ENCODE assay signal across 17 cellular contexts in genomic region chr17:80296221-80296620, GRCh38. TPM values are rescaled to one million over a fixed set of nuclear protein-coding genes. Genes with fewer than 3 reads are reported as not detected.
DNase-seq lines count a peak whose midpoint lies in the region; ATAC-seq and TF ChIP-seq lines count a peak whose summit lies in the region.
"Had no signal": no experiment of that assay in that cellular context is flagged by ENCODE, and none has a peak within 500 bp of the region (broad histone marks: within the 10 kb centered on the region; RNA-seq: fewer than 3 reads in every experiment).

No MANE protein-coding gene starts in this region.

- no peak for TF ChIP-seq CTCF in left ventricle myocardium inferior (IDR thresholded peaks at IDR 0.05; ENCODE audit: borderline replicate concordance)
- TF ChIP-seq CTCF in neural crest cell (conservative IDR thresholded peaks at IDR 0.05), result no peak

- intact Hi-C loops in left ventricle myocardium inferior (cut with micrococcal nuclease), result no loop called here
- intact Hi-C loops in left ventricle myocardium superior (cut with micrococcal nuclease), result no loop called here

- no peak overlapping the region for H3K4me3 ChIP-seq in left ventricle myocardium inferior
- H3K4me3 ChIP-seq: GM12878, HAP-1 had no signal

- H3K36me3 ChIP-seq in left ventricle myocardium inferior, result peaks cover 100% of the 10 kb centered on the region

- H3K27me3 ChIP-seq in left ventricle myocardium inferior (ENCODE audit: low read depth), result no peaks in the 10 kb centered on the region

- peaks cover 14% of the 10 kb centered on the region for H3K4me1 Mint-ChIP-seq in central memory CD8-positive, alpha-beta T cell
- peaks cover 16% of the 10 kb centered on the region for H3K4me1 Mint-ChIP-seq in neural crest cell

- peak overlapping the region; percentile 52 for H3K27ac Mint-ChIP-seq in central memory CD8-positive, alpha-beta T cell (ENCODE audit: low read depth)
- peak overlapping the region; percentile 50 for H3K27ac Mint-ChIP-seq in neural crest cell (ENCODE audit: unreplicated experiment)

- H3K27ac ChIP-seq in left ventricle myocardium inferior (replicated peaks), result no peak overlapping the region

- no peak for ATAC-seq in left ventricle myocardium superior
- no peak for ATAC-seq in central memory CD8-positive, alpha-beta T cell (replicated peaks; ENCODE audit: extremely low read depth, poor library complexity, severe bottlenecking)
- no peak for ATAC-seq in HG03097 (IDR thresholded peaks at IDR 0.05; ENCODE audit: low FRiP score, unreplicated experiment)
- ATAC-seq: GM12878, HepG2 had no signal

- H3K4me1 ChIP-seq in left ventricle myocardium inferior, result no peaks in the 10 kb centered on the region
- H3K4me1 ChIP-seq: HAP-1 had no signal

- H3K9me3 Mint-ChIP-seq in central memory CD8-positive, alpha-beta T cell, result no peaks in the 10 kb centered on the region
- no peaks in the 10 kb centered on the region for H3K9me3 Mint-ChIP-seq in neural crest cell

- DNase-seq in left ventricle myocardium inferior (peak; percentile 9), left ventricle myocardium superior (no peak), neural crest cell (ENCODE audit: low read depth, low spot score) (no peak), SHP77 (lab: John Stamatoyannopoulos, UW) (no peak)
- no peak for DNase-seq in central memory CD8-positive, alpha-beta T cell (ENCODE audit: low spot score in 2 of 2)
- no peak for DNase-seq in effector CD4-positive, alpha-beta T cell
- DNase-seq: ACHN; CD4-positive, CD25-positive, alpha-beta regulatory T cell; DMS79; MM.1S; NCI-H1930; NCI-H2171; NCI-H774 had no signal

- H3K9me3 ChIP-seq in left ventricle myocardium inferior (replicated peaks), result no peaks in the 10 kb centered on the region
- H3K9me3 ChIP-seq: HAP-1 had no signal

- H3K36me3 Mint-ChIP-seq in central memory CD8-positive, alpha-beta T cell (ENCODE audit: insufficient read depth), result peaks cover 95% of the 10 kb centered on the region
- H3K36me3 Mint-ChIP-seq in neural crest cell (ENCODE audit: low read depth), result peaks cover 15% of the 10 kb centered on the region

- no peaks in the 10 kb centered on the region for H3K27me3 Mint-ChIP-seq in central memory CD8-positive, alpha-beta T cell
- H3K27me3 Mint-ChIP-seq in neural crest cell (ENCODE audit: low read depth), result no peaks in the 10 kb centered on the region
- H3K27me3 Mint-ChIP-seq: CD4-positive, CD25-positive, alpha-beta regulatory T cell had no signal

- no peak overlapping the region for H3K4me3 Mint-ChIP-seq in central memory CD8-positive, alpha-beta T cell
- H3K4me3 Mint-ChIP-seq in neural crest cell, result no peak overlapping the region
- H3K4me3 Mint-ChIP-seq: CD4-positive, CD25-positive, alpha-beta regulatory T cell had no signal

RNA-seq across cellular contexts. Expression of gene RNF213, which starts 35.6 kb away (rescaled TPM):
- total RNA-seq in left ventricle myocardium inferior, result 25.6 TPM
- 25.7 TPM for total RNA-seq in left ventricle myocardium superior
- total RNA-seq in neural crest cell, result 29.6 and 31.9 TPM in 2 replicates
